ENCODE assay signal across 7 cellular contexts in genomic region chr17:7221281-7222092, GRCh38. TPM values are rescaled to one million over a fixed set of nuclear protein-coding genes. Genes with fewer than 3 reads are reported as not detected.
DNase-seq lines count a peak whose midpoint lies in the region; ATAC-seq and TF ChIP-seq lines count a peak whose summit lies in the region.
"Had no signal": no experiment of that assay in that cellular context is flagged by ENCODE, and none has a peak within 500 bp of the region (broad histone marks: within the 10 kb centered on the region; RNA-seq: fewer than 3 reads in every experiment).

No MANE protein-coding gene starts in this region.

- H3K36me3 ChIP-seq in heart left ventricle (peaks cover 0 to 59% (median 56%) of the 10 kb centered on the region in 9 donors), right atrium auricular region (peaks cover 55% of the 10 kb centered on the region), uterus (no peaks in the 10 kb centered on the region)

- intact Hi-C loops in heart left ventricle (cut with DNase I) = loop anchor here in 1 of 10 donors (2.0 kb wide), 1 partner anchor 15 kb away; no protein-coding TSS in a partner anchor
- intact Hi-C loops in left ventricle myocardium superior (cut with micrococcal nuclease) = no loop called here
- intact Hi-C loops in uterus (cut with DNase I; ENCODE audit: low total_unique reads) = no loop called here

- ATAC-seq in heart left ventricle (no peak), left ventricle myocardium superior (no peak)

- no peak for TF ChIP-seq CTCF in heart left ventricle (IDR thresholded peaks at IDR 0.05)
- TF ChIP-seq CTCF in right atrium auricular region (IDR thresholded peaks at IDR 0.05) = no peak
- no peak for TF ChIP-seq CTCF in uterus (IDR thresholded peaks at IDR 0.05)

- peaks cover 6 to 81% (median 43%) of the 10 kb centered on the region in 12 donors for H3K4me1 ChIP-seq in heart left ventricle
- peaks cover 0 to 65% of the 10 kb centered on the region in 2 donors for H3K4me1 ChIP-seq in right atrium auricular region
- peaks cover 0 to 5% of the 10 kb centered on the region in 2 donors for H3K4me1 ChIP-seq in uterus

- H3K27ac ChIP-seq in heart left ventricle (peak overlapping the region in 10 of 12 donors; percentile 95 to 100 (median 99)), right atrium auricular region (peak overlapping the region; percentile 97), uterus (peak overlapping the region; percentile 92 to 97)

- WGBS in heart left ventricle, 4 donors = 67 to 75% (median 71%) methylated on average over 10 of the region's 10 CpGs

- H3K27me3 ChIP-seq in heart left ventricle = no peaks in the 10 kb centered on the region
- no peaks in the 10 kb centered on the region for H3K27me3 ChIP-seq in right atrium auricular region
- no peaks in the 10 kb centered on the region for H3K27me3 ChIP-seq in uterus

- peak in 1 of 5 donors; percentile 17 for DNase-seq in heart left ventricle
- no peak for DNase-seq in left ventricle myocardium superior
- DNase-seq in right atrium auricular region (ENCODE audit: low spot score) = no peak
- peak in 1 of 2 donors; percentile 18 for DNase-seq in uterus
- DNase-seq in NK-92 treated with Interleukin-12 subunit alpha and Interleukin-12 subunit beta, amount 100 ng/mL, for 24 hours (lab: John Stamatoyannopoulos, UW) = no peak
- no peak for DNase-seq in activated CD4-positive, CD25-positive, alpha-beta regulatory T cell treated with anti-CD3 and anti-CD28 coated beads, Interleukin-2, amount 50 U/mL, for 72 hours

- H3K4me3 ChIP-seq in heart left ventricle = peak overlapping the region in 10 of 12 donors; percentile 69 to 100 (median 96)
- peak overlapping the region; percentile 91 for H3K4me3 ChIP-seq in right atrium auricular region
- H3K4me3 ChIP-seq in uterus = no peak overlapping the region

- no peak for TF ChIP-seq POLR2A in heart left ventricle (IDR thresholded peaks at IDR 0.05)
- no peak for TF ChIP-seq POLR2A in uterus (IDR thresholded peaks at IDR 0.05)

- no peaks in the 10 kb centered on the region for H3K9me3 ChIP-seq in heart left ventricle
- H3K9me3 ChIP-seq in right atrium auricular region = no peaks in the 10 kb centered on the region
- H3K9me3 ChIP-seq in uterus = no peaks in the 10 kb centered on the region
- H3K9me3 ChIP-seq: thoracic aorta had no signal

RNA-seq across cellular contexts. Expression of gene ACADVL, which starts 1.7 kb away (rescaled TPM):
- 1,000 to 10,000 TPM in 7 of 9 donors, 100 to 1,000 TPM in 2; 874 to 2,110 (median 1,385) TPM for total RNA-seq in heart left ventricle
- 1,000 to 10,000 TPM in 1 of 2 donors, 100 to 1,000 TPM in 1; 601 to 2,758 TPM for polyA plus RNA-seq in heart left ventricle
- total RNA-seq in left ventricle myocardium superior = 2,270 TPM
- total RNA-seq in right atrium auricular region = 100 to 1,000 TPM; 695 to 758 TPM
- total RNA-seq in uterus = 100 to 1,000 TPM; 167 to 800 (median 399) TPM

RNA-seq across cellular contexts. Expression of gene DLG4, which starts 1.9 kb away (rescaled TPM):
- total RNA-seq in heart left ventricle = 10 to 100 TPM; 12.0 to 24.3 (median 16.6) TPM
- 10 to 100 TPM in 1 of 2 donors, 1 to 10 TPM in 1; 5.3 to 15.5 TPM for polyA plus RNA-seq in heart left ventricle
- 21.3 TPM for total RNA-seq in left ventricle myocardium superior
- total RNA-seq in right atrium auricular region = 10 to 100 TPM; 15.1 to 33.4 TPM
- total RNA-seq in uterus = 10 to 100 TPM; 22.8 to 64.0 (median 48.4) TPM

RNA-seq across cellular contexts. Expression of gene DVL2, which starts 12.8 kb away (rescaled TPM):
- total RNA-seq in heart left ventricle = 10 to 100 TPM; 14.0 to 28.6 (median 17.8) TPM
- 10 to 100 TPM; 13.0 to 15.6 TPM for polyA plus RNA-seq in heart left ventricle
- total RNA-seq in left ventricle myocardium superior = 23.5 TPM
- total RNA-seq in right atrium auricular region = 10 to 100 TPM; 18.1 to 19.9 TPM
- 10 to 100 TPM in 3 of 4 donors, 1 to 10 TPM in 1; 5.1 to 83.2 (median 53.5) TPM for total RNA-seq in uterus

RNA-seq across cellular contexts. Expression of gene PHF23, which starts 17.8 kb away (rescaled TPM):
- total RNA-seq in heart left ventricle (10 to 100 TPM; 19.1 to 36.7 (median 23.0) TPM), left ventricle myocardium superior (29.4 TPM), right atrium auricular region (10 to 100 TPM in 1 of 2 donors, 1 to 10 TPM in 1; 10.0 to 22.4 TPM), uterus (10 to 100 TPM in 3 of 4 donors, 1 to 10 TPM in 1; 9.7 to 68.1 (median 29.7) TPM)
- polyA plus RNA-seq in heart left ventricle = 10 to 100 TPM; 13.7 to 31.8 TPM

RNA-seq across cellular contexts. Expression of gene GABARAP, which starts 20.8 kb away (rescaled TPM):
- total RNA-seq in heart left ventricle (100 to 1,000 TPM; 293 to 591 (median 491) TPM), left ventricle myocardium superior (456 TPM), right atrium auricular region (100 to 1,000 TPM; 226 to 469 TPM), uterus (100 to 1,000 TPM; 220 to 467 (median 366) TPM)
- 100 to 1,000 TPM; 580 to 674 TPM for polyA plus RNA-seq in heart left ventricle

Comparison
In these comparisons a context has a peak if more than half of its experiments do, and no peak if none do; other contexts are left out.
1. H3K4me3 ChIP-seq: peak in heart left ventricle (10 of 12) and right atrium auricular region (2 of 2); none in uterus (0 of 2).
2. Peak in every context shown above with its lines, with median percentiles within 50 percentile points of each other: H3K27ac ChIP-seq.